In the genomic region with DNA sequence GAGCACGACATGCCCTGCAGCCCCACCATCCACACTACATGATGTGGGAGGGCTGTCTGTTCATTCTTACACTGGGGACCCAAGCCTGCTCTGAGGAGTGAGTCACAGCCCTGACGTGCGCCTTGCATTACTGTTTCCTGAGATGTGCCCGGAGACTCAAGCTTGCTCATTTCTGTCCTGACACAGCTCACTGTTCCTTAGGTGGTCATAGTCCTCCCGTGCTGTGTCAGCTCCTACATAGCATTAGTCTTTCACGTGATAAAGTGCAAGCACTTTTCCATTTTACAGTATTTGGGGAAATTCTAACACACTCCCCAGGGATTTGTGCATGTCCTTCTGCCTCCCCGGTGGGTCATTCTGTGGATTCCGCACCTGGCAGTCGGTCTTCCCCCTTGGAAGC, we compare ENCODE assay signal across 8 cellular contexts. TPM values are rescaled to one million over a fixed set of nuclear protein-coding genes. Genes with fewer than 3 reads are reported as not detected.
DNase-seq lines count a peak whose midpoint lies in the region; ATAC-seq and TF ChIP-seq lines count a peak whose summit lies in the region.

No MANE protein-coding gene starts in this region.

- DNase-seq in head of caudate nucleus, result peak in 30 of 42 donors; percentile 28 to 81 (median 54)
- no peak for DNase-seq in CD14-positive monocyte (ENCODE audit: low spot score)
- DNase-seq in LoVo (ENCODE audit: low spot score), result no peak
- DNase-seq in OCI-M2 (lab: John Stamatoyannopoulos, UW; ENCODE audit: unreplicated experiment), result no peak
- DNase-seq in cortex of kidney (lab: John Stamatoyannopoulos, UW), result no peak

- H3K27ac Mint-ChIP-seq in CD14-positive monocyte, result no peak overlapping the region

- ATAC-seq in GM18499 (IDR thresholded peaks at IDR 0.05; ENCODE audit: insufficient read depth, unreplicated experiment) (peak; percentile 59), GM21515 (IDR thresholded peaks at IDR 0.05; ENCODE audit: unreplicated experiment) (peak; percentile 56), HG03575 (IDR thresholded peaks at IDR 0.05; ENCODE audit: extremely low read depth, insufficient number of reproducible peaks, low FRiP score, unreplicated experiment) (peak; percentile 41)

- H3K4me1 Mint-ChIP-seq in CD14-positive monocyte, result peaks cover 10% of the 10 kb centered on the region

- TF ChIP-seq CTCF in CD14-positive monocyte (IDR thresholded peaks at IDR 0.05), result no peak

- H3K27me3 Mint-ChIP-seq in CD14-positive monocyte (ENCODE audit: low read depth in 3 of 3), result peaks cover 15% of the 10 kb centered on the region in 3 donors

- no peak overlapping the region for H3K4me3 Mint-ChIP-seq in CD14-positive monocyte

- intact Hi-C loops in head of caudate nucleus (cut with DNase I), result no loop called here
- intact Hi-C loops in CD14-positive monocyte (cut with micrococcal nuclease), result no loop called here

- no peaks in the 10 kb centered on the region for H3K36me3 Mint-ChIP-seq in CD14-positive monocyte

- peaks cover 0 to 12% (median 2%) of the 10 kb centered on the region in 7 donors for H3K9me3 Mint-ChIP-seq in CD14-positive monocyte

RNA-seq across cellular contexts. Expression of a gene that starts 46.2 kb away (rescaled TPM):
- polyA plus RNA-seq in CD14-positive monocyte, result not detected

Comparison
In these comparisons a context has a peak if more than half of its experiments do, and no peak if none do; other contexts are left out.
1. DNase-seq: peak in head of caudate nucleus (30 of 42); none in CD14-positive monocyte (single experiment), LoVo (single experiment), OCI-M2 (single experiment) and cortex of kidney (single experiment).
2. Peak in every context shown above with its lines, with median percentiles within 50 percentile points of each other: ATAC-seq.